Comparison of ENCODE assay signal across 25 cellular contexts in genomic region chr22:24706732-24707476, GRCh38.
DNase-seq lines count a peak whose midpoint lies in the region; ATAC-seq and TF ChIP-seq lines count a peak whose summit lies in the region.
"Had no signal": no experiment of that assay in that cellular context is flagged by ENCODE, and none has a peak within 500 bp of the region (broad histone marks: within the 10 kb centered on the region; RNA-seq: fewer than 3 reads in every experiment).

No MANE protein-coding gene starts in this region.

- no peak overlapping the region for H2BK15ac ChIP-seq in mesendoderm (replicated peaks; ENCODE audit: low read depth)

- no peaks in the 10 kb centered on the region for H3K9me3 Mint-ChIP-seq in T-helper 2 cell treated with Interferon-gamma antibody and Interleukin-4, amounts not matched to agents 5 μg/mL and 100 μg/mL, for 36 hours
- H3K9me3 Mint-ChIP-seq in GM23338 = no peaks in the 10 kb centered on the region
- no peaks in the 10 kb centered on the region for H3K9me3 Mint-ChIP-seq in activated naive CD8-positive, alpha-beta T cell treated with anti-CD3 and anti-CD28 coated beads for 36 hours
- H3K9me3 Mint-ChIP-seq: CD8-positive, alpha-beta T cell; neural crest cell; T-cell had no signal

- no peak for TF ChIP-seq EP300 in sigmoid colon (IDR thresholded peaks at IDR 0.05)

- H4K5ac ChIP-seq in mesendoderm (ENCODE audit: low read length) = no peak overlapping the region

- H3K27ac ChIP-seq in GM23338 (ENCODE audit: low read depth) (no peak overlapping the region), mesendoderm (ENCODE audit: low read depth, low read length) (no peak overlapping the region), sigmoid colon (no peak overlapping the region)
- H3K27ac ChIP-seq: HL-60, Peyer's patch, stomach, thyroid gland had no signal

- peak; percentile 36 for ATAC-seq in GM23338
- ATAC-seq: activated CD4-positive, CD25-positive, alpha-beta regulatory T cell treated with anti-CD3 and anti-CD28 coated beads, Interleukin-2, amount 50 U/mL, for 24 hours; CD8-positive, alpha-beta T cell; sciatic nerve; T-cell had no signal

- no peak for TF ChIP-seq CTCF in GM23338 (conservative IDR thresholded peaks at IDR 0.05; ENCODE audit: low read depth in 2 of 2)
- TF ChIP-seq CTCF in sigmoid colon (IDR thresholded peaks at IDR 0.05) = no peak

- no peak overlapping the region for H2AK5ac ChIP-seq in mesendoderm (ENCODE audit: low read length)

- H3K9ac ChIP-seq in mesendoderm (ENCODE audit: low read length) = no peak overlapping the region

- H3K4me3 ChIP-seq in GM23338 (no peak overlapping the region), mesendoderm (ENCODE audit: low read length) (no peak overlapping the region), sigmoid colon (no peak overlapping the region)
- H3K4me3 ChIP-seq: stomach, thyroid gland had no signal

- intact Hi-C loops in sigmoid colon (cut with DNase I) = no loop called here

- no peaks in the 10 kb centered on the region for H3K4me1 Mint-ChIP-seq in T-helper 2 cell treated with Interferon-gamma antibody and Interleukin-4, amounts not matched to agents 5 μg/mL and 100 μg/mL, for 36 hours (ENCODE audit: low read depth)
- peaks cover 18% of the 10 kb centered on the region for H3K4me1 Mint-ChIP-seq in GM23338
- H3K4me1 Mint-ChIP-seq in activated naive CD8-positive, alpha-beta T cell treated with anti-CD3 and anti-CD28 coated beads for 36 hours = no peaks in the 10 kb centered on the region
- H3K4me1 Mint-ChIP-seq: brain, neural crest cell, T-cell had no signal

- H3K18ac ChIP-seq in mesendoderm (ENCODE audit: low read length) = no peak overlapping the region

- no peaks in the 10 kb centered on the region for H3K9me3 ChIP-seq in sigmoid colon
- H3K9me3 ChIP-seq: Peyer's patch, stomach, thyroid gland had no signal

- H4K20me1 ChIP-seq in GM23338 (replicated peaks; ENCODE audit: insufficient read depth) = no peaks in the 10 kb centered on the region

- H2BK5ac ChIP-seq in mesendoderm (ENCODE audit: low read length) = no peak overlapping the region

- H3K27me3 ChIP-seq in GM23338 (ENCODE audit: insufficient read depth) = no peaks in the 10 kb centered on the region
- H3K27me3 ChIP-seq in mesendoderm (ENCODE audit: insufficient read depth, low read length, poor library complexity) = no peaks in the 10 kb centered on the region
- H3K27me3 ChIP-seq in sigmoid colon = peaks cover 0 to 2% (median 0%) of the 10 kb centered on the region in 3 donors
- H3K27me3 ChIP-seq: Peyer's patch, thyroid gland had no signal

- TF ChIP-seq POLR2A in sigmoid colon (IDR thresholded peaks at IDR 0.05) = no peak

- H3K79me1 ChIP-seq in mesendoderm (ENCODE audit: low read length) = no peaks in the 10 kb centered on the region

- peaks cover 8% of the 10 kb centered on the region; the same call in 1 of the 2 replicates for H3K4me1 ChIP-seq in GM23338 (ENCODE audit: insufficient read depth)
- no peaks in the 10 kb centered on the region for H3K4me1 ChIP-seq in mesendoderm (ENCODE audit: control insufficient read depth, low read depth, low read length)
- H3K4me1 ChIP-seq in sigmoid colon = no peaks in the 10 kb centered on the region

- H3K4ac ChIP-seq in mesendoderm (ENCODE audit: low read depth, low read length) = no peak overlapping the region

- H4K8ac ChIP-seq in mesendoderm (ENCODE audit: low read depth, low read length) = no peak overlapping the region

- WGBS in mesendoderm (ENCODE audit: extremely low coverage, insufficient coverage, low lambda C conversion rate) = no CpG with 5 or more reads among the region's 18 CpGs
- 70 to 77% methylated on average over 18 of the region's 18 CpGs for WGBS in sigmoid colon, 2 donors

- H2AFZ ChIP-seq in GM23338 = peak overlapping the region; percentile 96

- H3K23ac ChIP-seq in mesendoderm (ENCODE audit: low read length) = no peak overlapping the region

- peaks cover 4% of the 10 kb centered on the region for H3K27me3 Mint-ChIP-seq in T-helper 2 cell treated with Interferon-gamma antibody and Interleukin-4, amounts not matched to agents 5 μg/mL and 100 μg/mL, for 36 hours (ENCODE audit: low read depth)
- peaks cover 10% of the 10 kb centered on the region for H3K27me3 Mint-ChIP-seq in GM23338 (ENCODE audit: insufficient read depth, low read depth, poor library complexity)
- peaks cover 5% of the 10 kb centered on the region for H3K27me3 Mint-ChIP-seq in activated naive CD8-positive, alpha-beta T cell treated with anti-CD3 and anti-CD28 coated beads for 36 hours
- H3K27me3 Mint-ChIP-seq: progenitor cell of endocrine pancreas had no signal

- H3K36me3 Mint-ChIP-seq in T-helper 2 cell treated with Interferon-gamma antibody and Interleukin-4, amounts not matched to agents 5 μg/mL and 100 μg/mL, for 36 hours (ENCODE audit: low read depth) = no peaks in the 10 kb centered on the region
- no peaks in the 10 kb centered on the region for H3K36me3 Mint-ChIP-seq in GM23338 (ENCODE audit: low read depth)
- H3K36me3 Mint-ChIP-seq in activated naive CD8-positive, alpha-beta T cell treated with anti-CD3 and anti-CD28 coated beads for 36 hours = no peaks in the 10 kb centered on the region
- H3K36me3 Mint-ChIP-seq: brain; CD8-positive, alpha-beta T cell; T-cell had no signal

- H3K4me3 Mint-ChIP-seq in T-helper 2 cell treated with Interferon-gamma antibody and Interleukin-4, amounts not matched to agents 5 μg/mL and 100 μg/mL, for 36 hours = no peak overlapping the region
- H3K4me3 Mint-ChIP-seq in GM23338 = no peak overlapping the region
- H3K4me3 Mint-ChIP-seq in activated naive CD8-positive, alpha-beta T cell treated with anti-CD3 and anti-CD28 coated beads for 36 hours = no peak overlapping the region
- H3K4me3 Mint-ChIP-seq: brain; CD8-positive, alpha-beta T cell; neural crest cell; T-cell had no signal

- H3K36me3 ChIP-seq in GM23338 (ENCODE audit: insufficient read depth) (no peaks in the 10 kb centered on the region), mesendoderm (ENCODE audit: control insufficient read depth, insufficient read depth, low read length) (no peaks in the 10 kb centered on the region), sigmoid colon (no peaks in the 10 kb centered on the region)
- H3K36me3 ChIP-seq: Peyer's patch, stomach, thyroid gland had no signal

- H3K27ac Mint-ChIP-seq in T-helper 2 cell treated with Interferon-gamma antibody and Interleukin-4, amounts not matched to agents 5 μg/mL and 100 μg/mL, for 36 hours = no peak overlapping the region
- no peak overlapping the region for H3K27ac Mint-ChIP-seq in GM23338
- H3K27ac Mint-ChIP-seq in activated naive CD8-positive, alpha-beta T cell treated with anti-CD3 and anti-CD28 coated beads for 36 hours = no peak overlapping the region
- H3K27ac Mint-ChIP-seq: CD8-positive, alpha-beta T cell; progenitor cell of endocrine pancreas; T-cell had no signal

- no peaks in the 10 kb centered on the region for H3K79me2 ChIP-seq in GM23338 (replicated peaks; ENCODE audit: insufficient read depth)
- H3K79me2 ChIP-seq in mesendoderm (ENCODE audit: control insufficient read depth, insufficient read depth, low read length) = no peaks in the 10 kb centered on the region

- no peaks in the 10 kb centered on the region; the same call in 1 of the 2 replicates for H3F3A ChIP-seq in GM23338 (replicated peaks; ENCODE audit: low read depth)

- peak; percentile 16 for DNase-seq in T-helper 2 cell treated with Interferon-gamma antibody and Interleukin-4, amounts not matched to agents 5 μg/mL and 100 μg/mL, for 36 hours (ENCODE audit: low spot score)
- DNase-seq in T-helper 2 cell = no peak
- no peak for DNase-seq in GM23338 (ENCODE audit: low spot score)
- peak; percentile 20 for DNase-seq in activated naive CD8-positive, alpha-beta T cell treated with anti-CD3 and anti-CD28 coated beads for 36 hours
- no peak for DNase-seq in mesendoderm
- no peak for DNase-seq in GM19238 (ENCODE audit: insufficient read length, low spot score)
- DNase-seq in sigmoid colon = no peak
- no peak for DNase-seq in SW480 (ENCODE audit: low spot score)
- DNase-seq: activated CD8-positive, alpha-beta memory T cell treated with anti-CD3 and anti-CD28 coated beads for 24 hours; activated gamma-delta T cell; CD8-positive, alpha-beta T cell; cerebellar nuclear complex; NCI-H1694 treated with DMSO at 0.1 percent for 48 hours; NCI-H2171 treated with DMSO at 0.1 percent for 48 hours; NCI-H526; stomach; T-cell had no signal

- H3K56ac ChIP-seq in mesendoderm (ENCODE audit: low read length) = peak overlapping the region; percentile 68

- H3K4me2 ChIP-seq in GM23338 (no peak overlapping the region), mesendoderm (ENCODE audit: low read length) (no peak overlapping the region)

- H2BK120ac ChIP-seq in mesendoderm (ENCODE audit: low read depth, low read length) = no peak overlapping the region

- no peaks in the 10 kb centered on the region for H3K9me2 ChIP-seq in GM23338 (ENCODE audit: insufficient read depth)

TF ChIP-seq in GM23338, 12 proteins besides CTCF, POLR2A, EP300 and RAD21 (continues in another document):
- TF ChIP-seq, protein P1, sequence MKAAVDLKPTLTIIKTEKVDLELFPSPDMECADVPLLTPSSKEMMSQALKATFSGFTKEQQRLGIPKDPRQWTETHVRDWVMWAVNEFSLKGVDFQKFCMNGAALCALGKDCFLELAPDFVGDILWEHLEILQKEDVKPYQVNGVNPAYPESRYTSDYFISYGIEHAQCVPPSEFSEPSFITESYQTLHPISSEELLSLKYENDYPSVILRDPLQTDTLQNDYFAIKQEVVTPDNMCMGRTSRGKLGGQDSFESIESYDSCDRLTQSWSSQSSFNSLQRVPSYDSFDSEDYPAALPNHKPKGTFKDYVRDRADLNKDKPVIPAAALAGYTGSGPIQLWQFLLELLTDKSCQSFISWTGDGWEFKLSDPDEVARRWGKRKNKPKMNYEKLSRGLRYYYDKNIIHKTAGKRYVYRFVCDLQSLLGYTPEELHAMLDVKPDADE (IDR thresholded peaks at IDR 0.05) = no peak
- no peak for TF ChIP-seq POLR2AphosphoS5 (IDR thresholded peaks at IDR 0.05; ENCODE audit: low read depth)

Comparison
In these comparisons a context has a peak if more than half of its experiments do, and no peak if none do; other contexts are left out.
1. DNase-seq: peak in T-helper 2 cell treated with Interferon-gamma antibody and Interleukin-4, amounts not matched to agents 5 μg/mL and 100 μg/mL, for 36 hours (single experiment) and activated naive CD8-positive, alpha-beta T cell treated with anti-CD3 and anti-CD28 coated beads for 36 hours (single experiment); none in T-helper 2 cell (0 of 5), GM23338 (single experiment), mesendoderm (single experiment), GM19238 (single experiment), sigmoid colon (single experiment) and SW480 (single experiment).